Comparison of ENCODE assay signal across 8 cellular contexts in genomic region chr17:7835818-7836595, GRCh38. TPM values are rescaled to one million over a fixed set of nuclear protein-coding genes. Genes with fewer than 3 reads are reported as not detected.
DNase-seq lines count a peak whose midpoint lies in the region; ATAC-seq and TF ChIP-seq lines count a peak whose summit lies in the region.

No MANE protein-coding gene starts in this region.

- peaks cover 9 to 26% (median 25%) of the 10 kb centered on the region in 11 experiments; a peak in 13 of 22 replicates for H4K20me1 ChIP-seq in BLaER1 treated with 17β-estradiol and CSF1 and Interleukin-3, amounts not matched to agents 10 nM and 100 nM

- peaks cover 17% of the 10 kb centered on the region for H3K27me3 Mint-ChIP-seq in dendritic cell treated with granulocyte-macrophage colony-stimulating factor and Interleukin-4, amounts not matched to agents 40 ng/mL and 50 ng/mL, for 4 days

- intact Hi-C loops in dendritic cell treated with granulocyte-macrophage colony-stimulating factor and Interleukin-4, amounts not matched to agents 40 ng/mL and 50 ng/mL, for 4 days (cut with micrococcal nuclease): loop anchor here (1.0 to 2.0 kb wide), 2 partner anchors 7 to 15 kb away; no protein-coding TSS in a partner anchor
- intact Hi-C loops in lower leg skin (cut with DNase I; ENCODE audit: low total_unique reads): no loop called here
- intact Hi-C loops in stomach (cut with DNase I; ENCODE audit: low total_unique reads): no loop called here

- H3K9ac ChIP-seq in BLaER1 treated with 17β-estradiol and CSF1 and Interleukin-3, amounts not matched to agents 10 nM and 100 nM: peak overlapping the region; percentile 77 to 94 (median 87)

- peak overlapping the region; percentile 98 for H3K27ac Mint-ChIP-seq in dendritic cell treated with granulocyte-macrophage colony-stimulating factor and Interleukin-4, amounts not matched to agents 40 ng/mL and 50 ng/mL, for 4 days

- peaks cover 35% of the 10 kb centered on the region for H3K36me3 Mint-ChIP-seq in dendritic cell treated with granulocyte-macrophage colony-stimulating factor and Interleukin-4, amounts not matched to agents 40 ng/mL and 50 ng/mL, for 4 days (ENCODE audit: low read depth)

- 0 to 1% methylated on average over 56 to 57 of the region's 61 CpGs for WGBS in lower leg skin, 2 donors
- WGBS in stomach, 5 donors: 0% methylated on average over 44 to 61 of the region's 61 CpGs

- DNase-seq in HK-2 (ENCODE audit: unreplicated experiment) (peak; percentile 63), lower leg skin (ENCODE audit: low spot score in 2 of 2) (peak in 1 of 2 donors; percentile 94), stomach (peak; percentile 74), NOMO-1 treated with dmso at 0.1 percent for 144 hours (lab: John Stamatoyannopoulos, UW; ENCODE audit: unreplicated experiment) (no peak)

- no peak for TF ChIP-seq CTCF in lower leg skin (IDR thresholded peaks at IDR 0.05)
- no peak for TF ChIP-seq CTCF in stomach (IDR thresholded peaks at IDR 0.05)

- peak overlapping the region; percentile 66 to 80 (median 77) for H3K4me3 ChIP-seq in BLaER1 treated with 17β-estradiol and CSF1 and Interleukin-3, amounts not matched to agents 10 nM and 100 nM
- H3K4me3 ChIP-seq in lower leg skin (ENCODE audit: low read depth, poor library complexity, severe bottlenecking) (peak overlapping the region; percentile 37), stomach (peak overlapping the region; percentile 66 to 80 (median 74))

- peak; percentile 33 for ATAC-seq in GM18873 (IDR thresholded peaks at IDR 0.05; ENCODE audit: low FRiP score, unreplicated experiment)
- ATAC-seq in SK-N-SH treated with all-trans-retinoic acid at 6 μM for 48 hours: peak; percentile 44

- H3K27ac ChIP-seq in BLaER1 treated with 17β-estradiol and CSF1 and Interleukin-3, amounts not matched to agents 10 nM and 100 nM: peak overlapping the region; percentile 80 to 96 (median 91)
- peak overlapping the region; percentile 92 to 100 (median 99) for H3K27ac ChIP-seq in stomach

- peaks cover 0 to 18% (median 14%) of the 10 kb centered on the region in 11 experiments; a peak in 14 of 22 replicates for H3K36me3 ChIP-seq in BLaER1 treated with 17β-estradiol and CSF1 and Interleukin-3, amounts not matched to agents 10 nM and 100 nM
- H3K36me3 ChIP-seq in stomach: peaks cover 0 to 13% (median 8%) of the 10 kb centered on the region in 4 donors

- H3K4me1 Mint-ChIP-seq in dendritic cell treated with granulocyte-macrophage colony-stimulating factor and Interleukin-4, amounts not matched to agents 40 ng/mL and 50 ng/mL, for 4 days (ENCODE audit: low read depth): peaks cover 70% of the 10 kb centered on the region

- H3K4me2 ChIP-seq in BLaER1 treated with 17β-estradiol and CSF1 and Interleukin-3, amounts not matched to agents 10 nM and 100 nM: peak overlapping the region; percentile 92 to 100 (median 98)

- H3K9me3 ChIP-seq in BLaER1 treated with 17β-estradiol and CSF1 and Interleukin-3, amounts not matched to agents 10 nM and 100 nM (replicated peaks in 1 of 11): no peaks in the 10 kb centered on the region
- no peaks in the 10 kb centered on the region for H3K9me3 ChIP-seq in stomach

- H3K4me1 ChIP-seq in BLaER1 treated with 17β-estradiol and CSF1 and Interleukin-3, amounts not matched to agents 10 nM and 100 nM: peaks cover 46 to 57% (median 53%) of the 10 kb centered on the region in 10 experiments
- H3K4me1 ChIP-seq in stomach: peaks cover 35 to 64% (median 59%) of the 10 kb centered on the region in 4 donors

- H3K4me3 Mint-ChIP-seq in dendritic cell treated with granulocyte-macrophage colony-stimulating factor and Interleukin-4, amounts not matched to agents 40 ng/mL and 50 ng/mL, for 4 days: peak overlapping the region; percentile 87

- no peak for TF ChIP-seq POLR2A in lower leg skin (IDR thresholded peaks at IDR 0.05)
- peak in 2 of 4 donors; percentile 69 to 79 for TF ChIP-seq POLR2A in stomach (IDR thresholded peaks at IDR 0.05)

- no peaks in the 10 kb centered on the region for H3K9me3 Mint-ChIP-seq in dendritic cell treated with granulocyte-macrophage colony-stimulating factor and Interleukin-4, amounts not matched to agents 40 ng/mL and 50 ng/mL, for 4 days

- H3K27me3 ChIP-seq in BLaER1 treated with 17β-estradiol and CSF1 and Interleukin-3, amounts not matched to agents 10 nM and 100 nM: peaks cover 0 to 4% (median 0%) of the 10 kb centered on the region in 11 experiments; a peak in 2 of 22 replicates
- H3K27me3 ChIP-seq in stomach: no peaks in the 10 kb centered on the region

- TF ChIP-seq EP300 in stomach (IDR thresholded peaks at IDR 0.05): no peak

TF ChIP-seq in SK-N-SH treated with all-trans-retinoic acid at 6 μM for 48 hours, 23 proteins besides CTCF, POLR2A, EP300 and RAD21:
- TF ChIP-seq ZFP30 (CRISPR knock-in tag; IDR thresholded peaks at IDR 0.05) (no peak), TSHZ2 (CRISPR knock-in tag; IDR thresholded peaks at IDR 0.05) (no peak), ZFP3 (CRISPR knock-in tag; IDR thresholded peaks at IDR 0.05) (no peak), CREB5 (CRISPR knock-in tag; IDR thresholded peaks at IDR 0.05; ENCODE audit: low read depth) (no peak), SNAI2 (CRISPR knock-in tag; IDR thresholded peaks at IDR 0.05) (no peak), ARNTL (CRISPR knock-in tag; IDR thresholded peaks at IDR 0.05; ENCODE audit: borderline replicate concordance, low read depth) (no peak), BACH2 (CRISPR knock-in tag; IDR thresholded peaks at IDR 0.05; ENCODE audit: borderline replicate concordance) (no peak), TCF4 (CRISPR knock-in tag; IDR thresholded peaks at IDR 0.05; ENCODE audit: borderline replicate concordance) (no peak), ZNF8 (CRISPR knock-in tag; IDR thresholded peaks at IDR 0.05) (no peak), ZNF70 (CRISPR knock-in tag; IDR thresholded peaks at IDR 0.05) (no peak), ISL1 (CRISPR knock-in tag; IDR thresholded peaks at IDR 0.05) (no peak), ZNF565 (CRISPR knock-in tag; conservative IDR thresholded peaks at IDR 0.05; ENCODE audit: low read depth) (no peak), RARB (CRISPR knock-in tag; IDR thresholded peaks at IDR 0.05) (no peak), ZC3H10 (CRISPR knock-in tag; IDR thresholded peaks at IDR 0.05) (no peak)

RNA-seq across cellular contexts. Expression of gene KDM6B, which starts 2.0 kb away (rescaled TPM):
- total RNA-seq in lower leg skin (10 to 100 TPM; 12.5 to 30.9 (median 18.0) TPM), stomach (10 to 100 TPM in 4 of 5 donors, 1 to 10 TPM in 1; 7.5 to 27.2 (median 12.9) TPM)
- 1 to 10 TPM; 4.6 to 9.6 (median 6.0) TPM for polyA plus RNA-seq in stomach

RNA-seq across cellular contexts. Expression of gene TMEM88, which starts 18.9 kb away (rescaled TPM):
- total RNA-seq in lower leg skin: 1 to 10 TPM in 3 of 4 donors, under 1 TPM in 1; 0.91 to 5.9 (median 3.4) TPM
- total RNA-seq in stomach: 1 to 10 TPM in 3 of 5 donors, not detected in 2; 1.8 to 3.8 (median 3.5) TPM
- 10 to 100 TPM; 17.0 to 36.0 (median 17.4) TPM for polyA plus RNA-seq in stomach

RNA-seq across cellular contexts. Expression of gene NAA38, which starts 21.4 kb away (rescaled TPM):
- 100 to 1,000 TPM in 1 of 4 donors, 10 to 100 TPM in 3; 56.8 to 101 (median 91.3) TPM for total RNA-seq in lower leg skin
- 100 to 1,000 TPM in 2 of 5 donors, 10 to 100 TPM in 3; 42.0 to 281 (median 94.5) TPM for total RNA-seq in stomach
- 100 to 1,000 TPM; 131 to 153 (median 151) TPM for polyA plus RNA-seq in stomach

RNA-seq across cellular contexts. Expression of gene CYB5D1, which starts 21.8 kb away (rescaled TPM):
- 10 to 100 TPM in 1 of 4 donors, 1 to 10 TPM in 3; 7.0 to 14.1 (median 9.1) TPM for total RNA-seq in lower leg skin
- 10 to 100 TPM in 1 of 5 donors, 1 to 10 TPM in 3, not detected in 1; 1.8 to 12.0 (median 3.3) TPM for total RNA-seq in stomach
- 1 to 10 TPM; 4.9 to 9.0 (median 5.3) TPM for polyA plus RNA-seq in stomach

RNA-seq across cellular contexts. Expression of gene CHD3, which starts 52.6 kb away (rescaled TPM):
- total RNA-seq in lower leg skin (10 to 100 TPM; 36.8 to 71.1 (median 54.8) TPM), stomach (100 to 1,000 TPM in 1 of 5 donors, 10 to 100 TPM in 4; 43.0 to 190 (median 60.7) TPM)
- 10 to 100 TPM; 51.9 to 97.3 (median 69.1) TPM for polyA plus RNA-seq in stomach
